8 cellular contexts compared by ENCODE assay signal in genomic region chr12:111599459-111600295, GRCh38. TPM values are rescaled to one million over a fixed set of nuclear protein-coding genes. Genes with fewer than 3 reads are reported as not detected.
A peak's percentile ranks its signal among the peaks of the same experiment; 100 is the strongest.
DNase-seq lines count a peak whose midpoint lies in the region; ATAC-seq and TF ChIP-seq lines count a peak whose summit lies in the region.

No MANE protein-coding gene starts in this region.

- H3K36me3 ChIP-seq in colonic mucosa, result no peaks in the 10 kb centered on the region

- H3K9ac ChIP-seq in colonic mucosa (ENCODE audit: low read depth in 2 of 2, low read length in 2 of 2), result peak overlapping the region; percentile 95 to 97

- H3K27ac ChIP-seq in colonic mucosa, result peak overlapping the region; percentile 74
- H3K27ac ChIP-seq in layer of hippocampus (ENCODE audit: low read depth, low read length), result peak overlapping the region; percentile 83

- ATAC-seq in HG03354 (IDR thresholded peaks at IDR 0.05; ENCODE audit: poor library complexity, severe bottlenecking, unreplicated experiment), result peak; percentile 77

- peak; percentile 94 for TF ChIP-seq POLR2A in GM19099 (IDR thresholded peaks at IDR 0.05; ENCODE audit: extremely low read depth, insufficient read length, low read depth)

- no peaks in the 10 kb centered on the region for H3K9me3 ChIP-seq in colonic mucosa

- intact Hi-C loops in colonic mucosa (cut with DNase I), result no loop called here

- no peak for TF ChIP-seq CTCF in colonic mucosa (IDR thresholded peaks at IDR 0.05)

- peak overlapping the region; percentile 70 for H3K4me3 ChIP-seq in colonic mucosa

- DNase-seq in AML-193 (lab: John Stamatoyannopoulos, UW) (peak; percentile 71 to 74), NCI-H510A (lab: John Stamatoyannopoulos, UW) (peak; percentile 88), colonic mucosa (peak; percentile 93)
- peak; percentile 92 for DNase-seq in activated CD4-positive, alpha-beta T cell treated with anti-CD3 and anti-CD28 coated beads for 48 hours
- DNase-seq in stimulated activated CD4-positive, alpha-beta T cell treated with anti-CD3 and anti-CD28 coated beads, Interleukin-1b, Interleukin-23, amount 100 ng/mL, for 1 hour (ENCODE audit: low read depth in 2 of 2), result peak; percentile 63 to 69

- no peaks in the 10 kb centered on the region for H3K4me1 ChIP-seq in colonic mucosa

- H3K27me3 ChIP-seq in colonic mucosa, result no peaks in the 10 kb centered on the region
- no peaks in the 10 kb centered on the region for H3K27me3 ChIP-seq in layer of hippocampus (ENCODE audit: control insufficient read depth, insufficient read depth, low read length)

RNA-seq across cellular contexts. Expression of gene ATXN2, which starts 0.6 kb away (rescaled TPM):
- total RNA-seq in colonic mucosa, result 10 to 100 TPM; 48.7 to 55.1 TPM

Comparison
In these comparisons a context has a peak if more than half of its experiments do, and no peak if none do; other contexts are left out.
1. Peak in every context shown above with its lines: DNase-seq, ATAC-seq, H3K4me3 ChIP-seq and H3K27ac ChIP-seq.